ENCODE assay signal across 11 cellular contexts in genomic region chr9:71758785-71759184, GRCh38. TPM values are rescaled to one million over a fixed set of nuclear protein-coding genes. Genes with fewer than 3 reads are reported as not detected.
DNase-seq lines count a peak whose midpoint lies in the region; ATAC-seq, FAIRE-seq and TF ChIP-seq lines count a peak whose summit lies in the region.
"Had no signal": no experiment of that assay in that cellular context is flagged by ENCODE, and none has a peak within 500 bp of the region (broad histone marks: within the 10 kb centered on the region; RNA-seq: fewer than 3 reads in every experiment).

No MANE protein-coding gene starts in this region.

- no peak for TF ChIP-seq POLR2A in GM18505 (IDR thresholded peaks at IDR 0.05; ENCODE audit: borderline replicate concordance, extremely low read depth, insufficient read depth, insufficient read length)

- CTCF ChIA-PET in A673 (lab: Charles Lee), result no interaction called here

- ATAC-seq in GM18505 (IDR thresholded peaks at IDR 0.05; ENCODE audit: unreplicated experiment), result no peak
- no peak for ATAC-seq in GM21526 (IDR thresholded peaks at IDR 0.05; ENCODE audit: low FRiP score, unreplicated experiment)

- POLR2A ChIA-PET in A673 (lab: Charles Lee; ENCODE audit: low non-redundant PET), result no interaction called here

- no peaks in the 10 kb centered on the region for H3K27me3 ChIP-seq in A673 (replicated peaks; ENCODE audit: insufficient read depth, low read depth, low read length, poor library complexity)
- H3K27me3 ChIP-seq in iPS-20b (ENCODE audit: insufficient read depth, low read length), result peaks cover 5% of the 10 kb centered on the region; the same call in 1 of the 2 replicates

- peak overlapping the region; percentile 46 for H3K9ac ChIP-seq in iPS-20b (ENCODE audit: low read depth, low read length)

- no TSS peak for BruUV-seq in A673 (replicated peaks; lab: Mats Ljungman, UMichigan)

- DNase-seq in A673 (ENCODE audit: low spot score), result peak; percentile 20
- DNase-seq in HFF-Myc (ENCODE audit: extremely low read depth, low read depth), result peak; percentile 51
- peak; percentile 10 for DNase-seq in RCC 7860 (ENCODE audit: low spot score)
- DNase-seq in HPDE6-E6E7 (ENCODE audit: extremely low spot score), result no peak
- DNase-seq in middle frontal gyrus (ENCODE audit: extremely low spot score, low spot score), result no peak
- DNase-seq: activated T-cell treated with anti-CD3 and anti-CD28 coated beads, Interleukin-2, amount 50 U/mL, for 48 hours; stimulated activated CD4-positive, alpha-beta T cell treated with anti-CD3 and anti-CD28 coated beads, Interleukin-12 subunit alpha, Interleukin-12 subunit beta, amount 100 ng/mL, for 4 hours had no signal

- H3K4me1 ChIP-seq in A673 (ENCODE audit: insufficient read depth, low read length, poor library complexity, severe bottlenecking), result peaks cover 57% of the 10 kb centered on the region
- H3K4me1 ChIP-seq in iPS-20b (ENCODE audit: insufficient read depth, low read length), result peaks cover 83% of the 10 kb centered on the region

- H3K36me3 ChIP-seq in A673 (ENCODE audit: insufficient read depth, low read length, poor library complexity, severe bottlenecking) (no peaks in the 10 kb centered on the region), iPS-20b (ENCODE audit: insufficient read depth, low read depth, low read length) (no peaks in the 10 kb centered on the region)

- H3K27ac ChIP-seq in A673 (ENCODE audit: low read depth, low read length, poor library complexity, severe bottlenecking), result no peak overlapping the region
- H3K27ac ChIP-seq in iPS-20b (ENCODE audit: low read length), result peak overlapping the region; percentile 43

- intact Hi-C loops in A673 (cut with micrococcal nuclease; ENCODE audit: unreplicated experiment), result no loop called here

- no peak for TF ChIP-seq CTCF in A673 (conservative IDR thresholded peaks at IDR 0.05; ENCODE audit: low read depth, low read length)
- TF ChIP-seq CTCF in HFF-Myc (IDR thresholded peaks at IDR 0.05; ENCODE audit: low read depth, low read length, missing control alignments), result no peak

- peak; percentile 44 for FAIRE-seq in RCC 7860 (lab: Jason Lieb, UNC)
- FAIRE-seq: frontal cortex had no signal

- H3K9me3 ChIP-seq in A673 (ENCODE audit: low read depth, low read length, poor library complexity, severe bottlenecking) (no peaks in the 10 kb centered on the region), iPS-20b (ENCODE audit: insufficient read depth, low read depth, low read length) (no peaks in the 10 kb centered on the region)

- no peak overlapping the region for H3K4me3 ChIP-seq in A673 (ENCODE audit: low read depth, low read length, poor library complexity, severe bottlenecking)
- no peak overlapping the region for H3K4me3 ChIP-seq in HFF-Myc (replicated peaks; ENCODE audit: low read depth, low read length)
- H3K4me3 ChIP-seq in iPS-20b (ENCODE audit: low read length), result peak overlapping the region; percentile 57

RNA-seq across cellular contexts. Expression of gene CEMIP2, which starts 9.5 kb away (rescaled TPM):
- total RNA-seq in A673 (2021), result 31.8 and 32.9 TPM in 2 replicates

Comparison
In these comparisons a context has a peak if more than half of its experiments do, and no peak if none do; other contexts are left out.
1. DNase-seq: peak in A673 (single experiment), HFF-Myc (single experiment) and RCC 7860 (single experiment); none in HPDE6-E6E7 (single experiment) and middle frontal gyrus (single experiment).